In the genomic region with DNA sequence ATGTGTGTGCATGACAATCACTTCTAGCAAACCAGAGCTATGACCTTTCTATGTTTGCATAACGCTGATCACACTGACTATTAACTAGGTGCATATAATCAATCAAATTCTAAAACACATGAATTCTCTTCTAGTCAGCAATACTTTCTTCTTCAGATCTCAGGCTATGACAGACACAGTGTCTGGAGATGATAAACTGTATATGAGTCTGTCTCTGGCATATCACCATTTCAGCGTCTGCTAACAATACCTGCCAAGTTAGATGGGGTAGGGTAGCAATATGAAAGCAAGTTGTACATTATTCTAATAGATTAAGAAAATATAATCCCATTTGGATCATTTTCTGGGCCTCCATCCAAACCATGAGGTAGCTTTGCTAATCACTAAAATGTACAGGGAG, we compare ENCODE assay signal across 3 cellular contexts.
"Had no signal": no experiment of that assay in that cellular context is flagged by ENCODE, and none has a peak within 500 bp of the region (broad histone marks: within the 10 kb centered on the region; RNA-seq: fewer than 3 reads in every experiment).

No MANE protein-coding gene starts in this region.

- H3K4me3 ChIP-seq: GM12878 had no signal

- ATAC-seq: GM12878 had no signal

- DNase-seq: GDM1, GF-D8 had no signal
